ENCODE assay signal across 17 cellular contexts in the genomic region with DNA sequence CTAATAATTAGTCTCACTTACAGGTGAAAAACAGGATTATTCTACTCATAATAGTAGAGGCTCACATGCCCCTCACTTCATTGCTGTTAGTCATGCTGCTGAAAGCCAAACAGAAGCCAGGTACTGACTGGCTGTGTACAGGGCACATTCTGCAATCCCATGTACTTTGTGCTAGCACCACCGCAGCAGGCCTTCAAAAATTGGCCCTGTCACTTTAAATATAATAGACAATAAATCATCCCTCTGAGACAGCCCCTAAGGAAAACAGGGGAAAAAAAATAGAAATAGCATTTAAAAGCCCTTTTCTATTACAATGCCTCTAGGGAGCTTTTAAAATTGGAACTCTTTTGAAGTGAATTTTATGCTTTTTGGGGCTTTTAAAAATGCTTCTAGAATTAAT.
"Had no signal": no experiment of that assay in that cellular context is flagged by ENCODE, and none has a peak within 500 bp of the region (broad histone marks: within the 10 kb centered on the region; RNA-seq: fewer than 3 reads in every experiment).

No MANE protein-coding gene starts in this region.

- DNase-seq: KBM-7, MV-4-11, NCI-H1048, NCI-H1105, NCI-H1436 treated with DMSO at 0.1 percent for 48 hours, NCI-H1694, NCI-H187 treated with DMSO at 0.1 percent for 48 hours, NCI-H2029 treated with DMSO at 0.1 percent for 48 hours, NCI-H2171 treated with DMSO at 0.1 percent for 48 hours, NCI-H226, NCI-H510A, NCI-H524 treated with DMSO at 0.1 percent for 48 hours, NCI-H69, NCI-H774, Right ventricle myocardium superior, RPMI8226 had no signal

- H3K27ac Mint-ChIP-seq: T-helper 1 cell treated with Interleukin-12 subunit alpha and Interleukin-12 subunit beta and Interleukin-4 antibody, amounts not matched to agents 30 μg/mL and 1 μg/mL, for 36 hours had no signal

- H3K4me3 Mint-ChIP-seq: T-helper 1 cell treated with Interleukin-12 subunit alpha and Interleukin-12 subunit beta and Interleukin-4 antibody, amounts not matched to agents 30 μg/mL and 1 μg/mL, for 36 hours had no signal

- H3K9me3 Mint-ChIP-seq: T-helper 1 cell treated with Interleukin-12 subunit alpha and Interleukin-12 subunit beta and Interleukin-4 antibody, amounts not matched to agents 30 μg/mL and 1 μg/mL, for 36 hours had no signal
